1 cellular context compared by ENCODE assay signal in genomic region chr6:36757206-36757605, GRCh38.
TF ChIP-seq lines count a peak whose summit lies in the region.

No MANE protein-coding gene starts in this region.

TF ChIP-seq in GM23338, 12 proteins besides CTCF, POLR2A, EP300 and RAD21:
- no peak for TF ChIP-seq ZNF462 (CRISPR knock-in tag; IDR thresholded peaks at IDR 0.05)
- TF ChIP-seq ZNF114 (CRISPR knock-in tag; IDR thresholded peaks at IDR 0.05) = no peak
- TF ChIP-seq JUNB (IDR thresholded peaks at IDR 0.05; ENCODE audit: unreplicated experiment) = no peak
- no peak for TF ChIP-seq STAT1 (IDR thresholded peaks at IDR 0.05; ENCODE audit: unreplicated experiment)
- TF ChIP-seq EZH2 (IDR thresholded peaks at IDR 0.05; ENCODE audit: low read depth, unreplicated experiment) = no peak
- TF ChIP-seq POLR2AphosphoS5 (IDR thresholded peaks at IDR 0.05; ENCODE audit: low read depth) = no peak
- TF ChIP-seq ETS1 (IDR thresholded peaks at IDR 0.05) = no peak
- no peak for TF ChIP-seq REST (IDR thresholded peaks at IDR 0.05; ENCODE audit: unreplicated experiment)
- no peak for TF ChIP-seq ZNF331 (CRISPR knock-in tag; IDR thresholded peaks at IDR 0.05; ENCODE audit: low read depth)
- no peak for TF ChIP-seq NANOG (IDR thresholded peaks at IDR 0.05; ENCODE audit: borderline replicate concordance)
- TF ChIP-seq EZH2phosphoT487 (IDR thresholded peaks at IDR 0.05; ENCODE audit: unreplicated experiment) = no peak
- no peak for TF ChIP-seq CREB1 (CRISPR knock-in tag; IDR thresholded peaks at IDR 0.05; ENCODE audit: low read depth)
